1 cellular context compared by ENCODE assay signal in genomic region chr13:112747256-112747655, GRCh38.
TF ChIP-seq lines count a peak whose summit lies in the region.

No MANE protein-coding gene starts in this region.

TF ChIP-seq in WTC11, 78 proteins besides CTCF, POLR2A, EP300 and RAD21 (continued from another document):
- TF ChIP-seq MXD4 (CRISPR knock-in tag; IDR thresholded peaks at IDR 0.05; ENCODE audit: borderline replicate concordance), result no peak
